ENCODE assay signal across 27 cellular contexts in the genomic region with DNA sequence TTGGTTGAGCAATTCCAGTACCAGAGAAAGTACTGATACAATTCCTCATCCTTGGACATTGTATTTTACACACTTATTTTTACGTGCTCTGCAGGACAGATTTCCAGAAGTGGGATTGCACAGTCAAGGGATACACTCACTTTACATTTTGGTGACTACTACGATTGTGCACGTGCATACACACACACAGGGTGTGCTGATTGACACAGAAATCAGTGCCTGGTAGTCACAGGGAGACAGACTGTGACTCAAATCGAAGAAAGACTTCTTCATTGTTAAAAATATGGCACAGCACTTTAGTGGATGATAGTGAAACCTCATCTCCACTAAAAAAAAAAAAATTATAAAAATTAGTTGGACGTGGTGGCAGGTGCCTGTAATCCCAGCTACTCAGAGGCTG. TPM values are rescaled to one million over a fixed set of nuclear protein-coding genes. Genes with fewer than 3 reads are reported as not detected.
"Had no signal": no experiment of that assay in that cellular context is flagged by ENCODE, and none has a peak within 500 bp of the region (broad histone marks: within the 10 kb centered on the region; RNA-seq: fewer than 3 reads in every experiment).

No MANE protein-coding gene starts in this region.

- ATAC-seq: left cardiac atrium; lower lobe of right lung; natural killer cell; pancreas; right cardiac atrium; stimulated activated naive CD8-positive, alpha-beta T cell treated with anti-CD3 and anti-CD28 coated beads, Interleukin-15, amount 100 ng/mL, for 72 hours; upper lobe of right lung had no signal

- H3K36me3 Mint-ChIP-seq: memory B cell, mesothelial cell of epicardium, natural killer cell had no signal

- H3K4me3 Mint-ChIP-seq: memory B cell; mesothelial cell of epicardium; natural killer cell; neural crest cell; stimulated activated naive CD8-positive, alpha-beta T cell treated with anti-CD3 and anti-CD28 coated beads, Interleukin-15, amount 100 ng/mL, for 72 hours had no signal

- DNase-seq: dorsolateral prefrontal cortex; effector CD8-positive, alpha-beta T cell; foreskin melanocyte; head of caudate nucleus; kidney; left cardiac atrium; left ventricle myocardium inferior; lower lobe of right lung; natural killer cell; pancreas; right cardiac atrium; small intestine; stimulated activated CD4-positive, alpha-beta T cell treated with anti-CD3 and anti-CD28 coated beads, Interleukin-12 subunit alpha, Interleukin-12 subunit beta, amount 100 ng/mL, for 4 hours; testis; upper lobe of right lung had no signal

- H3K27ac Mint-ChIP-seq: memory B cell; mesothelial cell of epicardium; natural killer cell; progenitor cell of endocrine pancreas; stimulated activated naive CD8-positive, alpha-beta T cell treated with anti-CD3 and anti-CD28 coated beads, Interleukin-15, amount 100 ng/mL, for 72 hours had no signal

- H3K27me3 Mint-ChIP-seq: stimulated activated naive CD8-positive, alpha-beta T cell treated with anti-CD3 and anti-CD28 coated beads, Interleukin-15, amount 100 ng/mL, for 72 hours had no signal

- H3K9me3 Mint-ChIP-seq: natural killer cell, neural crest cell had no signal

- H3K4me1 Mint-ChIP-seq: memory B cell, mesothelial cell of epicardium, neural crest cell had no signal

RNA-seq across cellular contexts. Expression of a gene that starts 1.5 kb away (rescaled TPM):
- total RNA-seq: dorsolateral prefrontal cortex, hepatocyte, kidney, left cardiac atrium, left ventricle myocardium inferior, lower lobe of right lung, mesothelial cell of epicardium, mucosa of gallbladder, myocyte, natural killer cell, neural crest cell, pancreas, progenitor cell of endocrine pancreas, right cardiac atrium, subcutaneous adipose tissue, tibial nerve, upper lobe of right lung, vagina had no signal
- polyA plus RNA-seq: esophagus, hepatocyte, pancreas, right cardiac atrium, small intestine had no signal

RNA-seq across cellular contexts. Expression of a gene that starts 16.1 kb away (rescaled TPM):
- total RNA-seq: myocyte, neural crest cell, progenitor cell of endocrine pancreas had no signal
